ENCODE assay signal across 8 cellular contexts in genomic region chr11:121024989-121025388, GRCh38. TPM values are rescaled to one million over a fixed set of nuclear protein-coding genes. Genes with fewer than 3 reads are reported as not detected.
A peak's percentile ranks its signal among the peaks of the same experiment; 100 is the strongest.
DNase-seq lines count a peak whose midpoint lies in the region; ATAC-seq and TF ChIP-seq lines count a peak whose summit lies in the region.

No MANE protein-coding gene starts in this region.

- WGBS in heart right ventricle, 2 donors: 45 to 54% methylated on average over 3 of the region's 3 CpGs

- peak overlapping the region in 9 of 10 donors; percentile 77 to 98 (median 88) for H3K4me3 ChIP-seq in heart right ventricle
- H3K4me3 ChIP-seq in skeletal muscle tissue (ENCODE audit: low read length in 3 of 3): peak overlapping the region; percentile 61 to 82 (median 82)

- H3K27me3 Mint-ChIP-seq in activated T-cell treated with anti-CD3 and anti-CD28 coated beads, Interleukin-2, amount 50 U/mL, for 24 hours: peaks cover 3% of the 10 kb centered on the region
- no peaks in the 10 kb centered on the region for H3K27me3 Mint-ChIP-seq in WTC11 (ENCODE audit: low read depth)

- H3K27me3 ChIP-seq in heart right ventricle (no peaks in the 10 kb centered on the region), skeletal muscle tissue (ENCODE audit: control insufficient read depth in 3 of 3, insufficient read depth in 3 of 3, low read length in 3 of 3) (no peaks in the 10 kb centered on the region)

- peak overlapping the region; percentile 75 to 87 (median 85) for H3K9ac ChIP-seq in skeletal muscle tissue (ENCODE audit: low read depth in 1 of 3, low read length in 3 of 3)

- H3K9me3 ChIP-seq in heart right ventricle (no peaks in the 10 kb centered on the region), skeletal muscle tissue (ENCODE audit: control insufficient read depth in 3 of 3, low read length in 3 of 3) (no peaks in the 10 kb centered on the region)

- DNase-seq in activated T-cell treated with anti-CD3 and anti-CD28 coated beads, Interleukin-2, amount 50 U/mL, for 24 hours: no peak
- DNase-seq in activated T-cell treated with anti-CD3 and anti-CD28 coated beads, Interleukin-2, amount 50 U/mL, for 1 hour: no peak
- DNase-seq in WTC11 (ENCODE audit: low spot score) (no peak), heart right ventricle (peak in 1 of 2 donors; percentile 40), sciatic nerve (ENCODE audit: low spot score) (no peak)
- no peak for DNase-seq in activated effector memory CD4-positive, alpha-beta T cell treated with anti-CD3 and anti-CD28 coated beads, Interleukin-2, amount 50 U/mL, for 16 hours

- ATAC-seq in WTC11 (no peak), heart right ventricle (peak; percentile 54 to 91 (median 78)), sciatic nerve (no peak), HG02798 (IDR thresholded peaks at IDR 0.05; ENCODE audit: poor library complexity, unreplicated experiment) (no peak)

- H3K4me1 ChIP-seq in heart right ventricle (peaks cover 0 to 44% (median 26%) of the 10 kb centered on the region in 9 donors), skeletal muscle tissue (ENCODE audit: control insufficient read depth in 3 of 3, insufficient read depth in 3 of 3, low read length in 3 of 3) (peaks cover 14 to 18% (median 17%) of the 10 kb centered on the region in 3 donors)

- peaks cover 5% of the 10 kb centered on the region for H3K36me3 Mint-ChIP-seq in activated T-cell treated with anti-CD3 and anti-CD28 coated beads, Interleukin-2, amount 50 U/mL, for 24 hours (ENCODE audit: low read depth)
- H3K36me3 Mint-ChIP-seq in WTC11: no peaks in the 10 kb centered on the region

- peak overlapping the region; percentile 77 for H3K27ac Mint-ChIP-seq in activated T-cell treated with anti-CD3 and anti-CD28 coated beads, Interleukin-2, amount 50 U/mL, for 24 hours
- H3K27ac Mint-ChIP-seq in WTC11: peak overlapping the region; percentile 65

- H3K27ac ChIP-seq in heart right ventricle: peak overlapping the region in 9 of 10 donors; percentile 33 to 86 (median 81)
- H3K27ac ChIP-seq in skeletal muscle tissue (ENCODE audit: low read depth, low read length): no peak overlapping the region

- CTCF ChIA-PET in WTC11 (lab: Charles Lee): interaction anchor here (0.7 to 2.1 kb wide), 5 partner anchors 39 to 424 kb away, joined by 3 to 8 read pairs (median 4); no protein-coding TSS in a partner anchor

- TF ChIP-seq CTCF in WTC11 (IDR thresholded peaks at IDR 0.05): no peak
- no peak for TF ChIP-seq CTCF in heart right ventricle (IDR thresholded peaks at IDR 0.05)

- intact Hi-C loops in heart right ventricle (cut with DNase I): no loop called here
- intact Hi-C loops in sciatic nerve (cut with DNase I): no loop called here

- POLR2A ChIA-PET in WTC11 (lab: Charles Lee): no interaction called here

- H3K4me3 Mint-ChIP-seq in activated T-cell treated with anti-CD3 and anti-CD28 coated beads, Interleukin-2, amount 50 U/mL, for 24 hours: peak overlapping the region; percentile 83
- peak overlapping the region; percentile 72 for H3K4me3 Mint-ChIP-seq in WTC11

- H3K9me3 Mint-ChIP-seq in activated T-cell treated with anti-CD3 and anti-CD28 coated beads, Interleukin-2, amount 50 U/mL, for 24 hours: no peaks in the 10 kb centered on the region
- H3K9me3 Mint-ChIP-seq in WTC11: peaks cover 7% of the 10 kb centered on the region; the same call in 1 of the 2 replicates

- no peaks in the 10 kb centered on the region for H3K36me3 ChIP-seq in heart right ventricle
- no peaks in the 10 kb centered on the region for H3K36me3 ChIP-seq in skeletal muscle tissue (ENCODE audit: control insufficient read depth in 3 of 3, insufficient read depth in 3 of 3, low read length in 3 of 3)

- H3K4me1 Mint-ChIP-seq in activated T-cell treated with anti-CD3 and anti-CD28 coated beads, Interleukin-2, amount 50 U/mL, for 24 hours (ENCODE audit: low read depth): peaks cover 31% of the 10 kb centered on the region
- peaks cover 12% of the 10 kb centered on the region for H3K4me1 Mint-ChIP-seq in WTC11

TF ChIP-seq in WTC11, 78 proteins besides CTCF, POLR2A, EP300 and RAD21:
- TF ChIP-seq NFYB (CRISPR knock-in tag; conservative IDR thresholded peaks at IDR 0.05; ENCODE audit: low read depth): no peak
- no peak for TF ChIP-seq ZNF423 (CRISPR knock-in tag; IDR thresholded peaks at IDR 0.05)
- TF ChIP-seq ZBTB43 (CRISPR knock-in tag; IDR thresholded peaks at IDR 0.05): no peak
- TF ChIP-seq NR1H2 (CRISPR knock-in tag; IDR thresholded peaks at IDR 0.05): no peak
- TF ChIP-seq ZNF138 (CRISPR knock-in tag; conservative IDR thresholded peaks at IDR 0.05): no peak
- no peak for TF ChIP-seq SOX15 (CRISPR knock-in tag; IDR thresholded peaks at IDR 0.05)
- no peak for TF ChIP-seq ELF4 (CRISPR knock-in tag; IDR thresholded peaks at IDR 0.05; ENCODE audit: low read depth)
- no peak for TF ChIP-seq ZMAT4 (CRISPR knock-in tag; IDR thresholded peaks at IDR 0.05)
- TF ChIP-seq NR3C1 (CRISPR knock-in tag; conservative IDR thresholded peaks at IDR 0.05; ENCODE audit: low read depth): no peak
- TF ChIP-seq ZNF317 (CRISPR knock-in tag; IDR thresholded peaks at IDR 0.05; ENCODE audit: borderline replicate concordance, low read depth): no peak
- no peak for TF ChIP-seq GABPB1 (CRISPR knock-in tag; IDR thresholded peaks at IDR 0.05)
- no peak for TF ChIP-seq ERG (CRISPR knock-in tag; IDR thresholded peaks at IDR 0.05)
- no peak for TF ChIP-seq ZNF532 (CRISPR knock-in tag; IDR thresholded peaks at IDR 0.05; ENCODE audit: borderline replicate concordance)
TF ChIP-seq in WTC11: peak in this region for 0.

RNA-seq across cellular contexts. Expression of gene TBCEL, which starts 1.1 kb away (rescaled TPM):
- total RNA-seq in WTC11 (2021) (9.5 to 14.3 TPM (median 13.6 TPM) in 3 replicates), heart right ventricle (10 to 100 TPM; 20.7 to 39.9 (median 31.2) TPM), skeletal muscle tissue (31.3 TPM), sciatic nerve (44.9 TPM)
- 1 to 10 TPM; 3.9 to 4.1 TPM for polyA plus RNA-seq in heart right ventricle

Comparison
In these comparisons a context has a peak if more than half of its experiments do, and no peak if none do; other contexts are left out.
1. ATAC-seq: peak in heart right ventricle (8 of 8); none in WTC11 (single experiment), sciatic nerve (single experiment) and HG02798 (single experiment).